Comparison of ENCODE assay signal across 9 cellular contexts in genomic region chr17:79024901-79025737, GRCh38. TPM values are rescaled to one million over a fixed set of nuclear protein-coding genes. Genes with fewer than 3 reads are reported as not detected.
DNase-seq lines count a peak whose midpoint lies in the region; ATAC-seq and TF ChIP-seq lines count a peak whose summit lies in the region.
"Had no signal": no experiment of that assay in that cellular context is flagged by ENCODE, and none has a peak within 500 bp of the region (broad histone marks: within the 10 kb centered on the region; RNA-seq: fewer than 3 reads in every experiment).

No MANE protein-coding gene starts in this region.

- H3K27ac ChIP-seq in breast epithelium (peak overlapping the region; percentile 54 to 77), mucosa of rectum (ENCODE audit: low read depth in 2 of 2, low read length in 2 of 2) (peak overlapping the region; percentile 48 to 56)

- H3K36me3 Mint-ChIP-seq in MCF 10A (ENCODE audit: insufficient read depth, unreplicated experiment) = peaks cover 12% of the 10 kb centered on the region
- H3K36me3 Mint-ChIP-seq in effector memory CD8-positive, alpha-beta T cell (ENCODE audit: insufficient read depth) = no peaks in the 10 kb centered on the region

- H3K9me3 ChIP-seq in breast epithelium (no peaks in the 10 kb centered on the region), mucosa of rectum (ENCODE audit: control insufficient read depth in 2 of 2, low read length in 2 of 2) (no peaks in the 10 kb centered on the region)

- H3K9me3 Mint-ChIP-seq in MCF 10A (ENCODE audit: unreplicated experiment) = no peaks in the 10 kb centered on the region
- no peaks in the 10 kb centered on the region for H3K9me3 Mint-ChIP-seq in effector memory CD8-positive, alpha-beta T cell

- H3K27ac Mint-ChIP-seq in MCF 10A (ENCODE audit: low read depth, unreplicated experiment) = no peak overlapping the region
- no peak overlapping the region for H3K27ac Mint-ChIP-seq in effector memory CD8-positive, alpha-beta T cell

- intact Hi-C loops in breast epithelium (cut with DNase I; ENCODE audit: low total_unique reads) = no loop called here
- intact Hi-C loops in MCF 10A (cut with micrococcal nuclease) = no loop called here

- H3K36me3 ChIP-seq in breast epithelium (no peaks in the 10 kb centered on the region), mucosa of rectum (ENCODE audit: control insufficient read depth in 2 of 2, insufficient read depth in 2 of 2, low read length in 2 of 2) (no peaks in the 10 kb centered on the region)

- no peaks in the 10 kb centered on the region for H3K27me3 Mint-ChIP-seq in MCF 10A (ENCODE audit: insufficient read depth, unreplicated experiment)
- H3K27me3 Mint-ChIP-seq in effector memory CD8-positive, alpha-beta T cell = peaks cover 36 to 46% of the 10 kb centered on the region in 2 donors

- TF ChIP-seq POLR2A in breast epithelium (IDR thresholded peaks at IDR 0.05) = no peak

- peaks cover 48% of the 10 kb centered on the region for H3K4me1 Mint-ChIP-seq in MCF 10A (ENCODE audit: insufficient read depth, unreplicated experiment)
- H3K4me1 Mint-ChIP-seq in effector memory CD8-positive, alpha-beta T cell (ENCODE audit: low read depth in 2 of 2) = peaks cover 9 to 12% of the 10 kb centered on the region in 2 donors

- H3K4me3 ChIP-seq in breast epithelium (peak overlapping the region; percentile 56 to 79 (median 66)), mucosa of rectum (ENCODE audit: low read length in 2 of 2) (peak overlapping the region; percentile 73 to 80)

- CTCF ChIA-PET in MCF 10A (lab: Yijun Ruan, JAX) = interaction anchor here (2.4 kb wide), 1 partner anchor 11 kb away, joined by 9 read pairs; no protein-coding TSS in a partner anchor

- H3K4me1 ChIP-seq in breast epithelium = peaks cover 16 to 31% of the 10 kb centered on the region in 2 donors
- peaks cover 45 to 63% of the 10 kb centered on the region in 2 donors for H3K4me1 ChIP-seq in mucosa of rectum (ENCODE audit: control insufficient read depth in 2 of 2, insufficient read depth in 2 of 2, low read length in 2 of 2)

- no peak for ATAC-seq in effector memory CD8-positive, alpha-beta T cell (replicated peaks)
- ATAC-seq in HG03039 (IDR thresholded peaks at IDR 0.05; ENCODE audit: unreplicated experiment) (no peak), GM19395 (IDR thresholded peaks at IDR 0.05; ENCODE audit: unreplicated experiment) (no peak), HG03159 (IDR thresholded peaks at IDR 0.05; ENCODE audit: unreplicated experiment) (no peak)

- peak in 1 of 2 donors; percentile 52 for DNase-seq in breast epithelium (ENCODE audit: low spot score in 2 of 2)
- no peak for DNase-seq in MCF 10A (ENCODE audit: unreplicated experiment)
- no peak for DNase-seq in effector memory CD8-positive, alpha-beta T cell
- no peak for DNase-seq in SK-N-DZ (ENCODE audit: low spot score)
- DNase-seq: NCI-H446 had no signal

- TF ChIP-seq CTCF in breast epithelium (IDR thresholded peaks at IDR 0.05) (no peak), MCF 10A (IDR thresholded peaks at IDR 0.05; ENCODE audit: unreplicated experiment) (no peak)

- H3K27me3 ChIP-seq in breast epithelium (no peaks in the 10 kb centered on the region), mucosa of rectum (ENCODE audit: control insufficient read depth in 2 of 2, insufficient read depth in 2 of 2, low read length in 2 of 2) (no peaks in the 10 kb centered on the region)

- POLR2A ChIA-PET in MCF 10A (lab: Yijun Ruan, JAX) = interaction anchor here (0.7 to 3.8 kb wide), 3 partner anchors 12 to 15 kb away, joined by 3 to 41 read pairs (median 9); partner anchors contain the start of gene CANT1

- no TSS peak for BruUV-seq in MCF 10A (replicated peaks; lab: Mats Ljungman, UMichigan)

- H3K4me3 Mint-ChIP-seq in MCF 10A (ENCODE audit: unreplicated experiment) = no peak overlapping the region
- peak overlapping the region; percentile 82 to 94 for H3K4me3 Mint-ChIP-seq in effector memory CD8-positive, alpha-beta T cell

- peak overlapping the region in 1 of 2 donors; percentile 76 for H3K9ac ChIP-seq in mucosa of rectum (ENCODE audit: low read depth in 1 of 2, low read length in 2 of 2)

RNA-seq across cellular contexts. Expression of gene C1QTNF1, which starts 1.1 kb away (rescaled TPM):
- total RNA-seq in breast epithelium (100 to 1,000 TPM in 1 of 3 donors, 10 to 100 TPM in 2; 54.0 to 326 (median 61.9) TPM), MCF 10A (2022) (3.0 and 3.3 TPM in 2 replicates)
- polyA plus RNA-seq in SK-N-DZ (2014; cell fraction: cytosol; rRNA removed) = 0.12 TPM in 1 of 2 replicates, not detected in the other
- polyA plus RNA-seq in SK-N-DZ (2014; cell fraction: nucleus; rRNA removed) = not detected in 2 replicates

RNA-seq across cellular contexts. Expression of gene CANT1, which starts 15.6 kb away (rescaled TPM):
- total RNA-seq in breast epithelium = 10 to 100 TPM; 26.1 to 48.1 (median 41.0) TPM
- total RNA-seq in MCF 10A (2022) = 62.5 and 65.1 TPM in 2 replicates
- polyA plus RNA-seq in SK-N-DZ (2014; cell fraction: cytosol; rRNA removed) = 37.9 and 56.5 TPM in 2 replicates
- 15.8 and 20.8 TPM in 2 replicates for polyA plus RNA-seq in SK-N-DZ (2014; cell fraction: nucleus; rRNA removed)

RNA-seq across cellular contexts. Expression of gene LGALS3BP, which starts 45.4 kb away (rescaled TPM):
- total RNA-seq in breast epithelium = 100 to 1,000 TPM; 192 to 532 (median 206) TPM
- 56.7 and 58.0 TPM in 2 replicates for total RNA-seq in MCF 10A (2022)
- 32.5 and 46.0 TPM in 2 replicates for polyA plus RNA-seq in SK-N-DZ (2014; cell fraction: cytosol; rRNA removed)
- polyA plus RNA-seq in SK-N-DZ (2014; cell fraction: nucleus; rRNA removed) = 37.6 and 66.3 TPM in 2 replicates

RNA-seq across cellular contexts. Expression of gene ENGASE, which starts 49.5 kb away (rescaled TPM):
- total RNA-seq in breast epithelium (10 to 100 TPM; 27.4 to 35.0 (median 31.5) TPM), MCF 10A (2022) (34.5 and 40.3 TPM in 2 replicates)
- 8.2 and 10.9 TPM in 2 replicates for polyA plus RNA-seq in SK-N-DZ (2014; cell fraction: cytosol; rRNA removed)
- 146 and 181 TPM in 2 replicates for polyA plus RNA-seq in SK-N-DZ (2014; cell fraction: nucleus; rRNA removed)

Comparison
In these comparisons a context has a peak if more than half of its experiments do, and no peak if none do; other contexts are left out.
1. RNA of gene C1QTNF1, which starts 1.1 kb away (total RNA-seq): 54.0 to 326 TPM in breast epithelium; 3.0 to 3.3 TPM in MCF 10A; every median in the first group is over 10 times any median in the second.